In the genomic region with DNA sequence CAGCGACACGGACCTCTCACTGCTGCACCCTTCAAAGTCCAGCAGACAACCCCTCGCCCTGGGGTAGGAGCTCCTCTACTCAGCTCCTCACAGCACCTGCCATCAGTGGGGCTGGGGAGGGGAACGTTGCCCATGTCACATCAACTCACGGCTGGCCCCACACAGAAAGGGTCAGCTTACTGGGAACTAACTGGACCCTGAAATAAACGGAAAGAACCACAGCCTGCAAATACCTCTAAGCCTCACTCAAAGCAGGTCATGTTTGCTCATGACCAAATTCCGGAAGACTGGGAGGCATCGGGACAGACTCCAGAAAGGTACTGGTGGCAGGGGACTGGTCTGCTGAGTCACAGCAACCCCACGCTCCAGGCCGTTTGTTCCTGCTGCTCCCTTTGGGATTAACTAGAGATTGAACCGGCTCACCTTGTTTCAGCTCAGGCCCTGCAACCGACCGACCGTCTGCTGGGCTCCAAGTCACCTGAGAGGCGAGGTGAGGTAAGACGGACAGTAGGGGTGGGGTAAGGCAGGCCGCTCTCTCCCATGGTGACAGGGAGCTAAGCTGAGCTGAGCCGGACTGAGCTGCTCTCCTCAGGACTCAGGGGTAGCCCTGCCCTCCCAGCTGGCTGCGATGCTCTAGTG, we compare ENCODE assay signal across 1 cellular context.
TF ChIP-seq lines count a peak whose summit lies in the region.

No MANE protein-coding gene starts in this region.

TF ChIP-seq in K562, 482 proteins besides CTCF, POLR2A, EP300 and RAD21:
- TF ChIP-seq, protein P1, sequence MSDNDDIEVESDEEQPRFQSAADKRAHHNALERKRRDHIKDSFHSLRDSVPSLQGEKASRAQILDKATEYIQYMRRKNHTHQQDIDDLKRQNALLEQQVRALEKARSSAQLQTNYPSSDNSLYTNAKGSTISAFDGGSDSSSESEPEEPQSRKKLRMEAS (CRISPR knock-in tag; IDR thresholded peaks at IDR 0.05) = peak; percentile 50
- no peak for TF ChIP-seq TCF3 (CRISPR knock-in tag; IDR thresholded peaks at IDR 0.05)
- TF ChIP-seq NFE2 (IDR thresholded peaks at IDR 0.05; ENCODE audit: low read depth) = peak; percentile 45; the same call in 1 of the 2 replicates
- TF ChIP-seq GTF2E2 (tag; IDR thresholded peaks at IDR 0.05) = no peak
- no peak for TF ChIP-seq PHF21A (IDR thresholded peaks at IDR 0.05; ENCODE audit: borderline replicate concordance, low read depth)
- no peak for TF ChIP-seq JUND (IDR thresholded peaks at IDR 0.05; ENCODE audit: borderline replicate concordance, low read depth, low read length)
- peak; percentile 11; the same call in 1 of the 3 replicates for TF ChIP-seq JUND (tag; IDR thresholded peaks at IDR 0.05; ENCODE audit: borderline replicate concordance, low read depth, low read length)
